ENCODE assay signal across 15 cellular contexts in genomic region chr6:125262026-125263013, GRCh38. TPM values are rescaled to one million over a fixed set of nuclear protein-coding genes. Genes with fewer than 3 reads are reported as not detected.
DNase-seq lines count a peak whose midpoint lies in the region; ATAC-seq and TF ChIP-seq lines count a peak whose summit lies in the region.
"Had no signal": no experiment of that assay in that cellular context is flagged by ENCODE, and none has a peak within 500 bp of the region (broad histone marks: within the 10 kb centered on the region; RNA-seq: fewer than 3 reads in every experiment).

No MANE protein-coding gene starts in this region.

- H2AFZ ChIP-seq in neuronal stem cell (ENCODE audit: low read length), result no peak overlapping the region

- no peak overlapping the region for H3K23ac ChIP-seq in neuronal stem cell (ENCODE audit: low read depth, low read length, poor library complexity)

- TF ChIP-seq EP300 in esophagus muscularis mucosa (IDR thresholded peaks at IDR 0.05), result no peak

- WGBS in esophagus muscularis mucosa, result 53% methylated on average over 12 of the region's 12 CpGs
- WGBS in neuronal stem cell (ENCODE audit: extremely low coverage in 2 of 2, insufficient read length in 2 of 2, insufficient replicate concordance in 1 of 2), 2 donors, result no CpG with 5 or more reads among the region's 12 CpGs

- H3K27me3 ChIP-seq in esophagus muscularis mucosa (no peaks in the 10 kb centered on the region), neuronal stem cell (ENCODE audit: control insufficient read depth in 3 of 3, insufficient read depth in 3 of 3, low read depth in 1 of 3, low read length in 3 of 3) (no peaks in the 10 kb centered on the region), upper lobe of right lung (no peaks in the 10 kb centered on the region)
- H3K27me3 ChIP-seq: gastrocnemius medialis had no signal

- H4K91ac ChIP-seq in neuronal stem cell (ENCODE audit: low read depth, low read length, poor library complexity), result no peak overlapping the region

- H3K4me3 ChIP-seq in NB4 (ENCODE audit: low read depth, low read length) (no peak overlapping the region), esophagus muscularis mucosa (peak overlapping the region in 1 of 4 donors; percentile 11), neuronal stem cell (ENCODE audit: low read length in 2 of 2) (no peak overlapping the region), upper lobe of right lung (no peak overlapping the region)
- H3K4me3 ChIP-seq: gastrocnemius medialis had no signal

- H3K4ac ChIP-seq in neuronal stem cell (ENCODE audit: low read length), result no peak overlapping the region

- H3K9me3 ChIP-seq in esophagus muscularis mucosa, result no peaks in the 10 kb centered on the region
- no peaks in the 10 kb centered on the region for H3K9me3 ChIP-seq in neuronal stem cell (replicated peaks in 1 of 2; ENCODE audit: control insufficient read depth in 2 of 2, insufficient read depth in 1 of 2, low read depth in 1 of 2, low read length in 2 of 2)
- H3K9me3 ChIP-seq in upper lobe of right lung, result no peaks in the 10 kb centered on the region
- H3K9me3 ChIP-seq: gastrocnemius medialis had no signal

- ATAC-seq in upper lobe of right lung, result no peak
- ATAC-seq: gastrocnemius medialis, natural killer cell had no signal

- H3K4me2 ChIP-seq in neuronal stem cell (ENCODE audit: insufficient read depth, low read length, poor library complexity, severe bottlenecking), result no peak overlapping the region

- H3K18ac ChIP-seq in neuronal stem cell (ENCODE audit: low read length), result peak overlapping the region; percentile 19

- no peak overlapping the region for H2BK5ac ChIP-seq in neuronal stem cell (ENCODE audit: low read length)

- H3K36me3 ChIP-seq in esophagus muscularis mucosa, result no peaks in the 10 kb centered on the region
- no peaks in the 10 kb centered on the region for H3K36me3 ChIP-seq in neuronal stem cell (replicated peaks in 1 of 2; ENCODE audit: control insufficient read depth in 2 of 2, insufficient read depth in 2 of 2, low read length in 2 of 2)
- no peaks in the 10 kb centered on the region for H3K36me3 ChIP-seq in upper lobe of right lung

- H3K14ac ChIP-seq in neuronal stem cell (ENCODE audit: low read length), result no peak overlapping the region

- no peak for TF ChIP-seq CTCF in NB4 (IDR thresholded peaks at IDR 0.05; ENCODE audit: low read depth, low read length)
- TF ChIP-seq CTCF in esophagus muscularis mucosa (IDR thresholded peaks at IDR 0.05), result no peak
- no peak for TF ChIP-seq CTCF in upper lobe of right lung (IDR thresholded peaks at IDR 0.05)

- H3K4me1 ChIP-seq in esophagus muscularis mucosa (peaks cover 0 to 13% (median 3%) of the 10 kb centered on the region in 4 donors), neuronal stem cell (ENCODE audit: control insufficient read depth in 2 of 2, insufficient read depth in 1 of 2, low read depth in 1 of 2, low read length in 2 of 2) (no peaks in the 10 kb centered on the region), upper lobe of right lung (no peaks in the 10 kb centered on the region)

- DNase-seq in EH (ENCODE audit: low read depth) (peak; percentile 95), NB4 (ENCODE audit: low read depth) (peak; percentile 21), esophagus muscularis mucosa (ENCODE audit: extremely low spot score) (no peak), neuronal stem cell (ENCODE audit: low spot score) (no peak), DMS 273 treated with DMSO at 0.1 percent for 48 hours (lab: John Stamatoyannopoulos, UW) (no peak), epidermal melanocyte (ENCODE audit: insufficient read length, low spot score) (no peak), DMS153 treated with DMSO at 0.1 percent for 48 hours (lab: John Stamatoyannopoulos, UW; ENCODE audit: unreplicated experiment) (no peak), upper lobe of right lung (no peak)
- DNase-seq: activated naive CD4-positive, alpha-beta T cell treated with anti-CD3 and anti-CD28 coated beads, Interleukin-2, amount 10 ng/mL, durations not matched to agents 7 days and 5 days; gastrocnemius medialis; natural killer cell; NCI-H187; NCI-H748 treated with DMSO at 0.1 percent for 48 hours; SHP77 treated with DMSO at 0.1 percent for 48 hours; substantia nigra had no signal

- TF ChIP-seq POLR2A in NB4 (IDR thresholded peaks at IDR 0.05; ENCODE audit: extremely low read depth, insufficient read length) (no peak), esophagus muscularis mucosa (IDR thresholded peaks at IDR 0.05; ENCODE audit: low read depth) (no peak)

- H4K8ac ChIP-seq in neuronal stem cell (ENCODE audit: low read depth, low read length), result no peak overlapping the region

- H2BK12ac ChIP-seq in neuronal stem cell (ENCODE audit: low read length), result no peak overlapping the region

- peak overlapping the region in 3 of 4 donors; percentile 2 to 29 (median 6) for H3K27ac ChIP-seq in esophagus muscularis mucosa (replicated peaks in 1 of 4)
- no peak overlapping the region for H3K27ac ChIP-seq in neuronal stem cell (replicated peaks; ENCODE audit: low read length)
- H3K27ac ChIP-seq in upper lobe of right lung, result no peak overlapping the region

- H3K79me1 ChIP-seq in neuronal stem cell (ENCODE audit: low read depth, low read length), result no peaks in the 10 kb centered on the region

- intact Hi-C loops in esophagus muscularis mucosa (cut with DNase I), result no loop called here
- intact Hi-C loops in upper lobe of right lung (cut with DNase I), result no loop called here

- H2AK5ac ChIP-seq in neuronal stem cell (ENCODE audit: low read depth, low read length), result no peak overlapping the region

- no peak overlapping the region for H2BK15ac ChIP-seq in neuronal stem cell (ENCODE audit: low read length)

- no peak overlapping the region for H3K9ac ChIP-seq in neuronal stem cell (ENCODE audit: low read depth, low read length, poor library complexity)

- H2BK120ac ChIP-seq in neuronal stem cell (ENCODE audit: low read depth, low read length), result no peak overlapping the region

RNA-seq across cellular contexts. Expression of gene HDDC2, which starts 39.4 kb away (rescaled TPM):
- 10 to 100 TPM; 29.6 to 47.7 (median 38.4) TPM for total RNA-seq in esophagus muscularis mucosa
- 66.0 TPM for polyA plus RNA-seq in neuronal stem cell (2013, experiment 1 of 2)
- 65.0 TPM for polyA plus RNA-seq in neuronal stem cell (2013, experiment 2 of 2)
- total RNA-seq in upper lobe of right lung, result 51.7 TPM

Comparison
In these comparisons a context has a peak if more than half of its experiments do, and no peak if none do; other contexts are left out.
1. DNase-seq: peak in EH (single experiment) and NB4 (single experiment); none in esophagus muscularis mucosa (single experiment), neuronal stem cell (single experiment), DMS 273 treated with DMSO at 0.1 percent for 48 hours (single experiment), epidermal melanocyte (single experiment), DMS153 treated with DMSO at 0.1 percent for 48 hours (single experiment) and upper lobe of right lung (single experiment).
2. H3K27ac ChIP-seq: peak in esophagus muscularis mucosa (3 of 4); none in neuronal stem cell (single experiment) and upper lobe of right lung (single experiment).